In the genomic region with DNA sequence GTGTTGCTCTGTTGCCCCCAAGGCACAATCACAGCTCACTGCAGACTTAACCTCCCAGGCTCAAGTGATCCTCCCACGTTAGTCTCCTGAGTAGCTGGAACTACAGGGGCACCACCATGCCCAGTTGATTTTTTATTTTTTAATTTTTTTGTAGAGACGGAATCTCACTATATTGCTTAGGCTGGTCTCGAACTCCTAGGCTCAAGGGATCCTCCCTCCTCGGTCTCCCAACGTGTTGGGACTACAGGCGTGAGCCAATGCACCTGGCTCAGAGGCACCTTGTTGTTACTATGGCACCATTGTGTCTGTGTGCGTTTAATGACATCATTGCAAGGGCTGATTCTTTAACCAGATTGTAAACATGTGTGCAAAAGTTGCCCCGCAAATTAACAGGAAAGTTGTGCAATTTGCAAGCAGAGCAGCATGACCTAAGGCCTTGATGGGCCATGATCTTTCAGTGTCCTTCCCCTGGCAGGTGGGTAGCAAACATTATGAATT, we compare ENCODE assay signal across 1 cellular context.
TF ChIP-seq lines count a peak whose summit lies in the region.

No MANE protein-coding gene starts in this region.

TF ChIP-seq in HepG2, 621 proteins besides CTCF, POLR2A, EP300 and RAD21 (continued from another document and continues in another):
- no peak for TF ChIP-seq HOXA9 (CRISPR knock-in tag; IDR thresholded peaks at IDR 0.05; ENCODE audit: borderline replicate concordance)
- TF ChIP-seq, protein P1, sequence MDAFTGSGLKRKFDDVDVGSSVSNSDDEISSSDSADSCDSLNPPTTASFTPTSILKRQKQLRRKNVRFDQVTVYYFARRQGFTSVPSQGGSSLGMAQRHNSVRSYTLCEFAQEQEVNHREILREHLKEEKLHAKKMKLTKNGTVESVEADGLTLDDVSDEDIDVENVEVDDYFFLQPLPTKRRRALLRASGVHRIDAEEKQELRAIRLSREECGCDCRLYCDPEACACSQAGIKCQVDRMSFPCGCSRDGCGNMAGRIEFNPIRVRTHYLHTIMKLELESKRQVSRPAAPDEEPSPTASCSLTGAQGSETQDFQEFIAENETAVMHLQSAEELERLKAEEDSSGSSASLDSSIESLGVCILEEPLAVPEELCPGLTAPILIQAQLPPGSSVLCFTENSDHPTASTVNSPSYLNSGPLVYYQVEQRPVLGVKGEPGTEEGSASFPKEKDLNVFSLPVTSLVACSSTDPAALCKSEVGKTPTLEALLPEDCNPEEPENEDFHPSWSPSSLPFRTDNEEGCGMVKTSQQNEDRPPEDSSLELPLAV (CRISPR knock-in tag; conservative IDR thresholded peaks at IDR 0.05; ENCODE audit: low read depth): no peak
- TF ChIP-seq NCOA1 (CRISPR knock-in tag; IDR thresholded peaks at IDR 0.05): no peak
- 0 out of 2 replicates have a peak, but pooled peaks have one; percentile 48 for TF ChIP-seq ZNF589 (CRISPR knock-in tag; conservative IDR thresholded peaks at IDR 0.05)
- TF ChIP-seq TBX3 (IDR thresholded peaks at IDR 0.05; ENCODE audit: borderline replicate concordance): peak; percentile 69
- no peak for TF ChIP-seq MAFG (CRISPR knock-in tag; IDR thresholded peaks at IDR 0.05)
- peak; percentile 25; the same call in 1 of the 2 replicates for TF ChIP-seq ZNF687 (CRISPR knock-in tag; IDR thresholded peaks at IDR 0.05)
- no peak for TF ChIP-seq SETDB1 (CRISPR knock-in tag; IDR thresholded peaks at IDR 0.05; ENCODE audit: borderline replicate concordance)
- peak; percentile 41; the same call in 1 of the 2 replicates for TF ChIP-seq ZNF605 (CRISPR knock-in tag; IDR thresholded peaks at IDR 0.05)
- TF ChIP-seq, protein P2, sequence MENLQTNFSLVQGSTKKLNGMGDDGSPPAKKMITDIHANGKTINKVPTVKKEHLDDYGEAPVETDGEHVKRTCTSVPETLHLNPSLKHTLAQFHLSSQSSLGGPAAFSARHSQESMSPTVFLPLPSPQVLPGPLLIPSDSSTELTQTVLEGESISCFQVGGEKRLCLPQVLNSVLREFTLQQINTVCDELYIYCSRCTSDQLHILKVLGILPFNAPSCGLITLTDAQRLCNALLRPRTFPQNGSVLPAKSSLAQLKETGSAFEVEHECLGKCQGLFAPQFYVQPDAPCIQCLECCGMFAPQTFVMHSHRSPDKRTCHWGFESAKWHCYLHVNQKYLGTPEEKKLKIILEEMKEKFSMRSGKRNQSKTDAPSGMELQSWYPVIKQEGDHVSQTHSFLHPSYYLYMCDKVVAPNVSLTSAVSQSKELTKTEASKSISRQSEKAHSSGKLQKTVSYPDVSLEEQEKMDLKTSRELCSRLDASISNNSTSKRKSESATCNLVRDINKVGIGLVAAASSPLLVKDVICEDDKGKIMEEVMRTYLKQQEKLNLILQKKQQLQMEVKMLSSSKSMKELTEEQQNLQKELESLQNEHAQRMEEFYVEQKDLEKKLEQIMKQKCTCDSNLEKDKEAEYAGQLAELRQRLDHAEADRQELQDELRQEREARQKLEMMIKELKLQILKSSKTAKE (CRISPR knock-in tag; IDR thresholded peaks at IDR 0.05; ENCODE audit: borderline replicate concordance): peak; percentile 84
- peak; percentile 86 for TF ChIP-seq TEAD3 (CRISPR knock-in tag; optimal IDR thresholded peaks at IDR 0.05; ENCODE audit: borderline replicate concordance)
- peak; percentile 85; the same call in 1 of the 2 replicates for TF ChIP-seq NFIC (IDR thresholded peaks at IDR 0.05; ENCODE audit: low read length)
- no peak for TF ChIP-seq ZNF280B (CRISPR knock-in tag; IDR thresholded peaks at IDR 0.05; ENCODE audit: borderline replicate concordance)
- TF ChIP-seq ATM (IDR thresholded peaks at IDR 0.05; ENCODE audit: borderline replicate concordance): no peak
- peak; percentile 95 for TF ChIP-seq HOXA3 (CRISPR knock-in tag; IDR thresholded peaks at IDR 0.05)
- TF ChIP-seq PLRG1 (conservative IDR thresholded peaks at IDR 0.05): no peak
- TF ChIP-seq, protein P3, sequence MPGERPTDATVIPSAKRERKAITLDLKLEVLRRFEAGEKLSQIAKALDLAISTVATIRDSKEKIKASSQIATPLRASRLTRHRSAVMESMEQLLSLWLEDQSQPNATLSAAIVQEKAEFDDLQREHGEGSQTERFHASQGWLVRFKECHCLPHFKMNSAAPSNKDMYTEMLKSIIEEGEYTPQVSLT (CRISPR knock-in tag; IDR thresholded peaks at IDR 0.05; ENCODE audit: borderline replicate concordance, low read depth): no peak
- TF ChIP-seq, protein P4, sequence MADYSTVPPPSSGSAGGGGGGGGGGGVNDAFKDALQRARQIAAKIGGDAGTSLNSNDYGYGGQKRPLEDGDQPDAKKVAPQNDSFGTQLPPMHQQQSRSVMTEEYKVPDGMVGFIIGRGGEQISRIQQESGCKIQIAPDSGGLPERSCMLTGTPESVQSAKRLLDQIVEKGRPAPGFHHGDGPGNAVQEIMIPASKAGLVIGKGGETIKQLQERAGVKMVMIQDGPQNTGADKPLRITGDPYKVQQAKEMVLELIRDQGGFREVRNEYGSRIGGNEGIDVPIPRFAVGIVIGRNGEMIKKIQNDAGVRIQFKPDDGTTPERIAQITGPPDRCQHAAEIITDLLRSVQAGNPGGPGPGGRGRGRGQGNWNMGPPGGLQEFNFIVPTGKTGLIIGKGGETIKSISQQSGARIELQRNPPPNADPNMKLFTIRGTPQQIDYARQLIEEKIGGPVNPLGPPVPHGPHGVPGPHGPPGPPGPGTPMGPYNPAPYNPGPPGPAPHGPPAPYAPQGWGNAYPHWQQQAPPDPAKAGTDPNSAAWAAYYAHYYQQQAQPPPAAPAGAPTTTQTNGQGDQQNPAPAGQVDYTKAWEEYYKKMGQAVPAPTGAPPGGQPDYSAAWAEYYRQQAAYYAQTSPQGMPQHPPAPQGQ (CRISPR knock-in tag; IDR thresholded peaks at IDR 0.05; ENCODE audit: borderline replicate concordance): peak; percentile 81; the same call in 1 of the 2 replicates
- TF ChIP-seq ZNF256 (CRISPR knock-in tag; conservative IDR thresholded peaks at IDR 0.05): no peak
- peak; percentile 54; the same call in 1 of the 2 replicates for TF ChIP-seq DMAP1 (CRISPR knock-in tag; IDR thresholded peaks at IDR 0.05)
- TF ChIP-seq ZNF777 (CRISPR knock-in tag; IDR thresholded peaks at IDR 0.05): no peak
- 0 out of 2 replicates have a peak, but pooled peaks have one; percentile 28 for TF ChIP-seq ARNT2 (CRISPR knock-in tag; IDR thresholded peaks at IDR 0.05; ENCODE audit: low read depth)
- TF ChIP-seq PHB2 (IDR thresholded peaks at IDR 0.05; ENCODE audit: partially characterized antibody): no peak
- TF ChIP-seq ARNTL (CRISPR knock-in tag; IDR thresholded peaks at IDR 0.05): peak; percentile 95
- TF ChIP-seq RAD51 (IDR thresholded peaks at IDR 0.05; ENCODE audit: borderline replicate concordance): 0 out of 2 replicates have a peak, but pooled peaks have one; percentile 7
- TF ChIP-seq ZNF280D (CRISPR knock-in tag; IDR thresholded peaks at IDR 0.05): no peak; the same call in 1 of the 2 replicates
- TF ChIP-seq ZFP82 (CRISPR knock-in tag; IDR thresholded peaks at IDR 0.05; ENCODE audit: borderline replicate concordance): peak; percentile 65
- TF ChIP-seq SRSF4 (IDR thresholded peaks at IDR 0.05; ENCODE audit: low read depth, low read length, poor library complexity, severe bottlenecking): no peak
- no peak for TF ChIP-seq ZNF883 (CRISPR knock-in tag; IDR thresholded peaks at IDR 0.05; ENCODE audit: not compliant biosample characterization)
- TF ChIP-seq ETV6 (CRISPR knock-in tag; conservative IDR thresholded peaks at IDR 0.05): no peak
- peak; percentile 97 for TF ChIP-seq ZMYM2 (CRISPR knock-in tag; IDR thresholded peaks at IDR 0.05)
- TF ChIP-seq ZNF274 (CRISPR knock-in tag; IDR thresholded peaks at IDR 0.05): peak; percentile 34; the same call in 1 of the 2 replicates
- peak; percentile 84 for TF ChIP-seq ZNF546 (CRISPR knock-in tag; conservative IDR thresholded peaks at IDR 0.05)
- no peak for TF ChIP-seq ZNF160 (CRISPR knock-in tag; IDR thresholded peaks at IDR 0.05)
- TF ChIP-seq DR1 (CRISPR knock-in tag; IDR thresholded peaks at IDR 0.05): no peak
- peak; percentile 99; the same call in 1 of the 2 replicates for TF ChIP-seq MIER3 (CRISPR knock-in tag; IDR thresholded peaks at IDR 0.05; ENCODE audit: borderline replicate concordance)
- no peak for TF ChIP-seq ZSCAN22 (CRISPR knock-in tag; IDR thresholded peaks at IDR 0.05)
- peak; percentile 98 for TF ChIP-seq ZKSCAN8 (CRISPR knock-in tag; IDR thresholded peaks at IDR 0.05; ENCODE audit: borderline replicate concordance)
- TF ChIP-seq ELF1 (CRISPR knock-in tag; IDR thresholded peaks at IDR 0.05): peak; percentile 70
- no peak for TF ChIP-seq ZNF253 (CRISPR knock-in tag; IDR thresholded peaks at IDR 0.05; ENCODE audit: borderline replicate concordance)
- TF ChIP-seq ZBTB43 (CRISPR knock-in tag; conservative IDR thresholded peaks at IDR 0.05): peak; percentile 97
- TF ChIP-seq KLF16 (CRISPR knock-in tag; IDR thresholded peaks at IDR 0.05): peak in 1 of 2 experiments; percentile 99; a peak in 2 of 4 replicates
- no peak for TF ChIP-seq DBP (CRISPR knock-in tag; IDR thresholded peaks at IDR 0.05; ENCODE audit: not compliant biosample characterization)
- peak; percentile 99 for TF ChIP-seq SOX5 (CRISPR knock-in tag; IDR thresholded peaks at IDR 0.05; ENCODE audit: borderline replicate concordance)
- peak; percentile 92 for TF ChIP-seq ZBTB21 (CRISPR knock-in tag; IDR thresholded peaks at IDR 0.05)
- TF ChIP-seq TAF15 (IDR thresholded peaks at IDR 0.05; ENCODE audit: low read depth, low read length, poor library complexity, severe bottlenecking): no peak
- TF ChIP-seq ZNF367 (CRISPR knock-in tag; IDR thresholded peaks at IDR 0.05; ENCODE audit: borderline replicate concordance): no peak
